In the genomic region with DNA sequence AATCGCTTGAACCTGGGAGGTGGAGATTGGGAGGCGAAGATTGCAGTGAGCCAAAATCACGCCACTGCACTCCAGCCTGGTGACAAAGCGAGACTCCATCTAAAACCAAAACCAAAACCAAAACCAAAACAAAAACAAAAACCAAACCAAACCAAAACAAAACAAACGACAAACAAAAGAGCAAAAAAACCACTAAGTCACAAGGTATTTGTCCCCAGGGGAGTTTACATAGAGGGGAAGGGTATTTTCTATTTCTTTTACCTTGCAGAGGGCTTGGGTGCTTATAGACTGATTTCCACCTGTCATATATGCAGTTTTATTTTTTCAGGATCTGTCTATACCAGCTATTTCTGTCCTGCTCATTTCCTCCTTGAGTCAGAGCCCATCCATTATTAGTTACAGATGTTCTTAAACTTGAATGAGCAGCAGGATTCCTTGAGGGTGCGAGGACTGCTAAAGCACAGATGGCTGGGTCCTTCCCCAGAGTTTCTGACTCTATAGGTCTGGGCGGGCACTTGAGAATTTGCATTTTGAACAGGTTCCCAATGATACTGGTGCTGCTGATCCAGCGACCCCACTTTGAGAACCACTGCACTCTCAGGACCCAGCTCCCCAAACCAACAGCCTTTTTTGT, we compare ENCODE assay signal across 16 cellular contexts.
DNase-seq lines count a peak whose midpoint lies in the region; ATAC-seq and TF ChIP-seq lines count a peak whose summit lies in the region.
"Had no signal": no experiment of that assay in that cellular context is flagged by ENCODE, and none has a peak within 500 bp of the region (broad histone marks: within the 10 kb centered on the region; RNA-seq: fewer than 3 reads in every experiment).

No MANE protein-coding gene starts in this region.

- H3K4me3 Mint-ChIP-seq in HFFc6 = no peak overlapping the region; the same call in 1 of the 2 replicates
- no peak overlapping the region for H3K4me3 Mint-ChIP-seq in glutamatergic neuron (ENCODE audit: unreplicated experiment)
- H3K4me3 Mint-ChIP-seq: CD4-positive, alpha-beta memory T cell had no signal

- H3K36me3 Mint-ChIP-seq in HFFc6 (ENCODE audit: low read depth) (0 out of 2 replicates have a peak, but pooled peaks cover 4% of the 10 kb centered on the region), glutamatergic neuron (ENCODE audit: unreplicated experiment) (no peaks in the 10 kb centered on the region)
- H3K36me3 Mint-ChIP-seq: CD4-positive, alpha-beta memory T cell had no signal

- H3K27me3 Mint-ChIP-seq in HFFc6 (ENCODE audit: insufficient read depth) = no peaks in the 10 kb centered on the region; the same call in 1 of the 2 replicates
- H3K27me3 Mint-ChIP-seq in glutamatergic neuron (ENCODE audit: unreplicated experiment) = no peaks in the 10 kb centered on the region

- H3K9me3 Mint-ChIP-seq in HFFc6 (peaks cover 11% of the 10 kb centered on the region), glutamatergic neuron (ENCODE audit: unreplicated experiment) (peaks cover 3% of the 10 kb centered on the region)
- H3K9me3 Mint-ChIP-seq: CD4-positive, alpha-beta memory T cell had no signal

- H3K4me1 Mint-ChIP-seq in HFFc6 (ENCODE audit: low read depth) (no peaks in the 10 kb centered on the region), glutamatergic neuron (ENCODE audit: low read depth, unreplicated experiment) (no peaks in the 10 kb centered on the region)
- H3K4me1 Mint-ChIP-seq: CD4-positive, alpha-beta memory T cell had no signal

- no peak overlapping the region for H3K4me3 ChIP-seq in heart right ventricle
- H3K4me3 ChIP-seq in esophagus muscularis mucosa = no peak overlapping the region

- TF ChIP-seq POLR2A in esophagus muscularis mucosa (IDR thresholded peaks at IDR 0.05; ENCODE audit: low read depth) = no peak

- no peak for TF ChIP-seq CTCF in heart right ventricle (IDR thresholded peaks at IDR 0.05)
- TF ChIP-seq CTCF in esophagus muscularis mucosa (IDR thresholded peaks at IDR 0.05) = no peak
- TF ChIP-seq CTCF in HFFc6 (IDR thresholded peaks at IDR 0.05) = no peak
- TF ChIP-seq CTCF in glutamatergic neuron (IDR thresholded peaks at IDR 0.05; ENCODE audit: partially characterized antibody, unreplicated experiment) = no peak

- 81 to 84% methylated on average over 8 of the region's 8 CpGs for WGBS in heart right ventricle, 2 donors
- WGBS in esophagus muscularis mucosa = 85% methylated on average over 8 of the region's 8 CpGs

- intact Hi-C loops in cardiac septum (cut with DNase I) (no loop called here), heart right ventricle (cut with DNase I) (no loop called here), esophagus muscularis mucosa (cut with DNase I) (no loop called here)

- ATAC-seq in heart right ventricle = no peak
- ATAC-seq in HG03095 (IDR thresholded peaks at IDR 0.05; ENCODE audit: unreplicated experiment) = peak; percentile 62
- ATAC-seq: Right ventricle myocardium inferior, SK-N-SH treated with all-trans-retinoic acid at 6 μM for 48 hours had no signal

- H3K27ac Mint-ChIP-seq in HFFc6 = no peak overlapping the region
- no peak overlapping the region for H3K27ac Mint-ChIP-seq in glutamatergic neuron (ENCODE audit: unreplicated experiment)

- H3K27me3 ChIP-seq in heart right ventricle (peaks cover 0 to 3% (median 0%) of the 10 kb centered on the region in 7 donors), esophagus muscularis mucosa (no peaks in the 10 kb centered on the region)

- no peaks in the 10 kb centered on the region for H3K36me3 ChIP-seq in heart right ventricle
- H3K36me3 ChIP-seq in esophagus muscularis mucosa = no peaks in the 10 kb centered on the region

- H3K27ac ChIP-seq in heart right ventricle (no peak overlapping the region), esophagus muscularis mucosa (replicated peaks in 1 of 4) (no peak overlapping the region)

- H3K9me3 ChIP-seq in heart right ventricle (no peaks in the 10 kb centered on the region), esophagus muscularis mucosa (no peaks in the 10 kb centered on the region)

- H3K4me1 ChIP-seq in heart right ventricle (no peaks in the 10 kb centered on the region), esophagus muscularis mucosa (no peaks in the 10 kb centered on the region)

- DNase-seq in cardiac septum (ENCODE audit: low spot score) (peak; percentile 38), heart right ventricle (no peak), esophagus muscularis mucosa (ENCODE audit: extremely low spot score) (peak; percentile 53), NCI-H2029 treated with DMSO at 0.1 percent for 48 hours (lab: John Stamatoyannopoulos, UW) (no peak), HFFc6 (no peak), glutamatergic neuron (no peak), NCI-H1417 (lab: John Stamatoyannopoulos, UW) (no peak)
- DNase-seq: CD4-positive, alpha-beta memory T cell; HCEC 1CT; KBM-7; NCI-H1048; NCI-H2107; NCI-H69 had no signal

- no peak for TF ChIP-seq EP300 in esophagus muscularis mucosa (IDR thresholded peaks at IDR 0.05)

Comparison
In these comparisons a context has a peak if more than half of its experiments do, and no peak if none do; other contexts are left out.
1. DNase-seq: peak in cardiac septum (single experiment) and esophagus muscularis mucosa (single experiment); none in heart right ventricle (0 of 2), NCI-H2029 treated with DMSO at 0.1 percent for 48 hours (single experiment), HFFc6 (single experiment), glutamatergic neuron (single experiment) and NCI-H1417 (0 of 3).